In genomic region chr12:19130224-19131019, GRCh38 we compare ENCODE assay signal across 8 cellular contexts. TPM values are rescaled to one million over a fixed set of nuclear protein-coding genes. Genes with fewer than 3 reads are reported as not detected.
DNase-seq lines count a peak whose midpoint lies in the region; ATAC-seq, FAIRE-seq and TF ChIP-seq lines count a peak whose summit lies in the region.

No MANE protein-coding gene starts in this region.

- peak overlapping the region; percentile 73 to 94 for H3K4me2 ChIP-seq in H1 (ENCODE audit: insufficient read depth in 1 of 2, low read depth in 2 of 2, low read length in 2 of 2)

- no peak overlapping the region for H2AFZ ChIP-seq in H1 (ENCODE audit: low read length)

- H3K27me3 ChIP-seq in HUES64 (ENCODE audit: insufficient read depth, low read length) (no peaks in the 10 kb centered on the region), H1 (replicated peaks in 1 of 4; ENCODE audit: control insufficient read depth in 3 of 4, extremely low read depth in 1 of 4, insufficient read depth in 3 of 4, low read length in 3 of 4) (no peaks in the 10 kb centered on the region), testis (no peaks in the 10 kb centered on the region)

- H3K79me1 ChIP-seq in H1 (ENCODE audit: low read depth, low read length): no peaks in the 10 kb centered on the region

- POLR2A ChIA-PET in WTC11 (lab: Charles Lee): interaction anchor here (0.8 kb wide), 1 partner anchor 11 kb away, joined by 3 read pairs; no protein-coding TSS in a partner anchor
- POLR2A ChIA-PET in H1 (lab: Charles Lee; ENCODE audit: partially characterized antibody): interaction anchor here (0.7 to 1.7 kb wide), 9 partner anchors 9 to 698 kb away, joined by 3 to 6 read pairs (median 3); no protein-coding TSS in a partner anchor

- H2BK5ac ChIP-seq in H1 (ENCODE audit: low read depth, low read length): peak overlapping the region; percentile 95

- no peak overlapping the region for H2BK15ac ChIP-seq in H1 (ENCODE audit: low read length)

- H3K36me3 ChIP-seq in HUES64 (ENCODE audit: insufficient read depth, low read length): peaks cover 38% of the 10 kb centered on the region
- peaks cover 0 to 34% (median 3%) of the 10 kb centered on the region in 4 experiments; a peak in 2 of 8 replicates for H3K36me3 ChIP-seq in H1 (ENCODE audit: control insufficient read depth in 2 of 4, insufficient read depth in 4 of 4, low read length in 3 of 4)
- peaks cover 8% of the 10 kb centered on the region for H3K36me3 ChIP-seq in mesodermal cell (ENCODE audit: control insufficient read depth, insufficient read depth, low read length)
- H3K36me3 ChIP-seq in testis (ENCODE audit: low read depth, missing control alignments): no peaks in the 10 kb centered on the region

- H3K4me3 Mint-ChIP-seq in WTC11: peak overlapping the region; percentile 91

- H2BK12ac ChIP-seq in H1 (ENCODE audit: low read depth, low read length): peak overlapping the region; percentile 4; the same call in 1 of the 2 replicates

- peaks cover 23% of the 10 kb centered on the region for H3K9me3 Mint-ChIP-seq in WTC11

- FAIRE-seq in H1 (lab: Jason Lieb, UNC): no peak

- WGBS in HUES64: under 1% methylated on average over 54 of the region's 61 CpGs
- 4% methylated on average over 38 of the region's 61 CpGs; no CpG with 5 or more reads in 1 of the 2 experiments for WGBS in H1 (ENCODE audit: extremely low coverage in 1 of 2, insufficient coverage in 1 of 2, insufficient read length in 1 of 2, insufficient replicate concordance in 2 of 2, low coverage in 1 of 2, low lambda C conversion rate in 2 of 2, missing lambda C conversion rate in 1 of 2), 2 experiments
- WGBS in mesodermal cell (ENCODE audit: insufficient coverage in 2 of 2), 2 experiments: 0 to 1% methylated on average over 26 to 49 of the region's 61 CpGs
- WGBS in testis, 2 donors: 0% methylated on average over 27 to 54 of the region's 61 CpGs

- peak; percentile 33 for ATAC-seq in WTC11
- no peak for ATAC-seq in GM21528 (IDR thresholded peaks at IDR 0.05; ENCODE audit: low FRiP score, unreplicated experiment)

- peak overlapping the region; percentile 93; the same call in 1 of the 2 replicates for H4K8ac ChIP-seq in H1 (ENCODE audit: extremely low read depth, insufficient read depth, low read length)

- H2BK20ac ChIP-seq in H1 (ENCODE audit: low read length): no peak overlapping the region

- H3K14ac ChIP-seq in H1 (ENCODE audit: insufficient read length): no peak overlapping the region

- H3K18ac ChIP-seq in H1 (ENCODE audit: extremely low read depth, low read length): peak overlapping the region; percentile 98; the same call in 1 of the 2 replicates

- peaks cover 4% of the 10 kb centered on the region for H3K23me2 ChIP-seq in H1 (ENCODE audit: low read depth, low read length)

- H3K27ac ChIP-seq in HUES64 (ENCODE audit: low read depth, low read length): peak overlapping the region; percentile 96
- peak overlapping the region; percentile 85 for H3K27ac ChIP-seq in H1 (ENCODE audit: low read depth, low read length)
- H3K27ac ChIP-seq in mesodermal cell (ENCODE audit: low read depth, low read length, severe bottlenecking): peak overlapping the region; percentile 78
- peak overlapping the region; percentile 96 for H3K27ac ChIP-seq in testis

- TF ChIP-seq CTCF in WTC11 (IDR thresholded peaks at IDR 0.05): no peak
- TF ChIP-seq CTCF in H1 (IDR thresholded peaks at IDR 0.05; ENCODE audit: control extremely low read depth in 1 of 3, insufficient read depth in 1 of 3, low read depth in 1 of 3, low read length in 3 of 3): no peak
- TF ChIP-seq CTCF in testis (IDR thresholded peaks at IDR 0.05): no peak

- peaks cover 5% of the 10 kb centered on the region for H3K27me3 Mint-ChIP-seq in WTC11 (ENCODE audit: low read depth)

- DNase-seq in ELF-1 (ENCODE audit: low read depth, low spot score) (peak; percentile 79), WTC11 (ENCODE audit: low spot score) (peak; percentile 67), H1 (ENCODE audit: low read depth in 1 of 2, low spot score in 2 of 2) (peak in 1 of 2 experiments; percentile 73), testis (peak; percentile 31)
- DNase-seq in NK-92 treated with Interleukin-12 subunit alpha and Interleukin-12 subunit beta, amount 100 ng/mL, for 24 hours (lab: John Stamatoyannopoulos, UW): no peak

- H3K4ac ChIP-seq in H1 (replicated peaks; ENCODE audit: insufficient read length, low read depth, low read length): peak overlapping the region; percentile 90

- H3K4me1 Mint-ChIP-seq in WTC11: peaks cover 49% of the 10 kb centered on the region

- H3K9ac ChIP-seq in HUES64 (ENCODE audit: low read depth, low read length) (peak overlapping the region; percentile 84), H1 (replicated peaks in 1 of 4; ENCODE audit: extremely low read depth in 1 of 4, low read depth in 3 of 4, low read length in 3 of 4) (peak overlapping the region; percentile 66 to 82 (median 76))

- peak overlapping the region; percentile 62 for H3K56ac ChIP-seq in H1 (replicated peaks; ENCODE audit: insufficient read length, low read depth, low read length)

- peak overlapping the region; percentile 98 for H3K27ac Mint-ChIP-seq in WTC11

- peak overlapping the region; percentile 84 for H3K4me3 ChIP-seq in HUES64 (ENCODE audit: low read length)
- H3K4me3 ChIP-seq in H1 (ENCODE audit: extremely low read depth in 1 of 4, insufficient read depth in 2 of 4, low read depth in 3 of 4, low read length in 4 of 4): peak overlapping the region; percentile 84 to 97 (median 87)
- peak overlapping the region; percentile 79 for H3K4me3 ChIP-seq in mesodermal cell (ENCODE audit: extremely low read depth, insufficient read depth, low read length, poor library complexity, severe bottlenecking)
- H3K4me3 ChIP-seq in testis: peak overlapping the region; percentile 87 to 98

- peak overlapping the region; percentile 75 for H4K91ac ChIP-seq in H1 (replicated peaks; ENCODE audit: insufficient read length, low read length)

- intact Hi-C loops in testis (cut with DNase I; ENCODE audit: low total_unique reads): no loop called here

- CTCF ChIA-PET in WTC11 (lab: Charles Lee) (interaction anchor here (0.6 to 1.9 kb wide), 2 partner anchors 56 to 811 kb away, joined by 3 to 5 read pairs; no protein-coding TSS in a partner anchor), H1 (lab: Charles Lee; ENCODE audit: partially characterized antibody) (interaction anchor here (0.7 to 1.3 kb wide), 6 partner anchors 9 to 702 kb away, joined by 3 to 4 read pairs (median 3); no protein-coding TSS in a partner anchor)

- H4K20me1 ChIP-seq in H1 (replicated peaks in 1 of 2; ENCODE audit: control insufficient read depth in 1 of 2, insufficient read depth in 2 of 2, low read length in 2 of 2): peaks cover 6 to 10% of the 10 kb centered on the region in 2 experiments

- peaks cover 13 to 50% of the 10 kb centered on the region in 2 experiments for H3K79me2 ChIP-seq in H1 (ENCODE audit: control insufficient read depth in 1 of 2, insufficient read depth in 2 of 2, low read length in 2 of 2)

- H3K4me1 ChIP-seq in HUES64 (ENCODE audit: insufficient read depth, low read length) (peaks cover 45% of the 10 kb centered on the region), H1 (replicated peaks in 1 of 4; ENCODE audit: control insufficient read depth in 3 of 4, insufficient read depth in 4 of 4, low read length in 3 of 4) (peaks cover 0 to 3% (median 2%) of the 10 kb centered on the region in 4 experiments; a peak in 3 of 7 replicates), mesodermal cell (ENCODE audit: control insufficient read depth, insufficient read depth, low read length, poor library complexity, severe bottlenecking) (peaks cover 7% of the 10 kb centered on the region), testis (no peaks in the 10 kb centered on the region)

- no peak overlapping the region for H3K23ac ChIP-seq in H1 (ENCODE audit: insufficient read length)

- H3K9me3 ChIP-seq in HUES64 (ENCODE audit: insufficient read depth, low read depth, low read length) (peaks cover 20% of the 10 kb centered on the region), H1 (ENCODE audit: insufficient read depth in 2 of 2, low read depth in 1 of 2, low read length in 1 of 2) (peaks cover 2 to 14% of the 10 kb centered on the region in 2 experiments; a peak in 3 of 4 replicates), mesodermal cell (ENCODE audit: control insufficient read depth, low read length) (peaks cover 13% of the 10 kb centered on the region), testis (no peaks in the 10 kb centered on the region)

- no peak for TF ChIP-seq EP300 in H1 (IDR thresholded peaks at IDR 0.05; ENCODE audit: borderline replicate concordance in 1 of 2, low read depth in 2 of 2, low read length in 2 of 2)

- H3K36me3 Mint-ChIP-seq in WTC11: peaks cover 38% of the 10 kb centered on the region

- TF ChIP-seq RAD21 in H1 (IDR thresholded peaks at IDR 0.05 in 1 of 2, conservative IDR thresholded peaks at IDR 0.05 in 1 of 2; ENCODE audit: low read depth in 2 of 2, low read length in 2 of 2): no peak

- no peak for TF ChIP-seq POLR2A in H1 (IDR thresholded peaks at IDR 0.05; ENCODE audit: control extremely low read depth in 1 of 2, low read depth in 2 of 2, low read length in 2 of 2)
- TF ChIP-seq POLR2A in testis (IDR thresholded peaks at IDR 0.05): no peak

- H2AK5ac ChIP-seq in H1 (ENCODE audit: low read depth, low read length): no peak overlapping the region; the same call in 1 of the 2 replicates

- peak overlapping the region; percentile 95 for H4K5ac ChIP-seq in H1 (ENCODE audit: insufficient read length, low read depth, low read length)

- H2BK120ac ChIP-seq in H1 (replicated peaks; ENCODE audit: low read depth, low read length): no peak overlapping the region

TF ChIP-seq in WTC11, 78 proteins besides CTCF, POLR2A, EP300 and RAD21 (continues in another document):
- no peak for TF ChIP-seq HMGA2 (CRISPR knock-in tag; IDR thresholded peaks at IDR 0.05)

RNA-seq across cellular contexts. Expression of gene PLEKHA5, which starts 0.9 kb away (rescaled TPM):
- polyA plus RNA-seq in HUES64 (2013, experiment 1 of 2): 46.4 TPM
- polyA plus RNA-seq in HUES64 (2013, experiment 2 of 2): 49.8 TPM
- 53.4 to 61.1 TPM (median 57.1 TPM) in 3 replicates for total RNA-seq in WTC11 (2021)
- total RNA-seq in H1 (2021; fragmentation: NEBNext Ultra II Directional; extraction: Animal tissue kit (Norgen Biotek cat#: 25700)): 63.7 and 66.1 TPM in 2 replicates
- 12.1 and 17.2 TPM in 2 replicates for polyA plus RNA-seq in H1 (2011; rRNA removed)
- 22.0 TPM for polyA plus RNA-seq in H1 (2011; cell fraction: cytosol; rRNA removed)
- 33.7 TPM for polyA plus RNA-seq in H1 (2011; cell fraction: nucleus; rRNA removed)
- polyA plus RNA-seq in H1 (2012, experiment 1 of 2): 28.9 to 40.9 TPM (median 32.3 TPM) in 4 replicates
- 2.3 TPM for polyA plus RNA-seq in H1 (2012, experiment 2 of 2)
- polyA plus RNA-seq in H1 (2013, experiment 1 of 2): 56.5 TPM
- polyA plus RNA-seq in H1 (2013, experiment 2 of 2): 51.3 TPM
- polyA minus RNA-seq in H1 (2011; rRNA and poly(A)+ RNA removed): 56.4 and 61.1 TPM in 2 replicates
- 27.7 TPM for polyA minus RNA-seq in H1 (2011; cell fraction: cytosol; rRNA and poly(A)+ RNA removed)
- 167 TPM for polyA minus RNA-seq in H1 (2011; cell fraction: nucleus; rRNA and poly(A)+ RNA removed)
- 44.0 TPM for polyA plus RNA-seq in mesodermal cell (2013, experiment 1 of 2)
- 48.8 TPM for polyA plus RNA-seq in mesodermal cell (2013, experiment 2 of 2)
- 10 to 100 TPM; 34.8 to 37.5 TPM for total RNA-seq in testis
- 22.4 TPM for polyA plus RNA-seq in testis (ENCODE audit: insufficient read depth, low read depth, low replicate concordance)
